In genomic region chr6:110813813-110814487, GRCh38 we compare ENCODE assay signal across 8 cellular contexts. TPM values are rescaled to one million over a fixed set of nuclear protein-coding genes. Genes with fewer than 3 reads are reported as not detected.
DNase-seq lines count a peak whose midpoint lies in the region; ATAC-seq and TF ChIP-seq lines count a peak whose summit lies in the region.

No MANE protein-coding gene starts in this region.

- TF ChIP-seq EP300 in sigmoid colon (IDR thresholded peaks at IDR 0.05), result no peak

- no peaks in the 10 kb centered on the region for H3K27me3 ChIP-seq in HUES6 (ENCODE audit: control insufficient read depth, insufficient read depth, low read length)
- H3K27me3 ChIP-seq in sigmoid colon, result no peaks in the 10 kb centered on the region

- no peaks in the 10 kb centered on the region for H3K27me3 Mint-ChIP-seq in activated CD4-positive, alpha-beta memory T cell treated with anti-CD3 and anti-CD28 coated beads for 36 hours
- H3K27me3 Mint-ChIP-seq in glutamatergic neuron (ENCODE audit: unreplicated experiment), result peaks cover 9% of the 10 kb centered on the region

- ATAC-seq in HG03097 (IDR thresholded peaks at IDR 0.05; ENCODE audit: low FRiP score, unreplicated experiment) (no peak), GM21576 (IDR thresholded peaks at IDR 0.05; ENCODE audit: unreplicated experiment) (no peak)

- peaks cover 26% of the 10 kb centered on the region for H3K4me1 Mint-ChIP-seq in activated CD4-positive, alpha-beta memory T cell treated with anti-CD3 and anti-CD28 coated beads for 36 hours (ENCODE audit: low read depth)
- peaks cover 7% of the 10 kb centered on the region for H3K4me1 Mint-ChIP-seq in glutamatergic neuron (ENCODE audit: low read depth, unreplicated experiment)

- H3K4me3 ChIP-seq in HUES6 (ENCODE audit: low read depth, low read length), result peak overlapping the region; percentile 83
- H3K4me3 ChIP-seq in sigmoid colon, result peak overlapping the region; percentile 73 to 91 (median 88)

- DNase-seq in NCI-H1092 treated with DMSO at 0.1 percent for 48 hours (lab: John Stamatoyannopoulos, UW), result peak; percentile 12
- DNase-seq in NCI-H1092 (lab: John Stamatoyannopoulos, UW), result no peak
- no peak for DNase-seq in activated CD4-positive, alpha-beta memory T cell treated with anti-CD3 and anti-CD28 coated beads for 36 hours
- DNase-seq in glutamatergic neuron, result no peak
- no peak for DNase-seq in sigmoid colon

- peak overlapping the region; percentile 98 for H3K4me3 Mint-ChIP-seq in activated CD4-positive, alpha-beta memory T cell treated with anti-CD3 and anti-CD28 coated beads for 36 hours
- peak overlapping the region; percentile 97 for H3K4me3 Mint-ChIP-seq in glutamatergic neuron (ENCODE audit: unreplicated experiment)

- TF ChIP-seq POLR2A in sigmoid colon (IDR thresholded peaks at IDR 0.05), result no peak

- no peaks in the 10 kb centered on the region for H3K9me3 Mint-ChIP-seq in activated CD4-positive, alpha-beta memory T cell treated with anti-CD3 and anti-CD28 coated beads for 36 hours
- peaks cover 10% of the 10 kb centered on the region for H3K9me3 Mint-ChIP-seq in glutamatergic neuron (ENCODE audit: unreplicated experiment)

- no peaks in the 10 kb centered on the region for H3K9me3 ChIP-seq in HUES6 (ENCODE audit: control insufficient read depth, insufficient read depth, low read depth, low read length)
- H3K9me3 ChIP-seq in sigmoid colon, result no peaks in the 10 kb centered on the region

- H3K4me1 ChIP-seq in HUES6 (ENCODE audit: control insufficient read depth, insufficient read depth, low read length) (peaks cover 7% of the 10 kb centered on the region; the same call in 1 of the 2 replicates), sigmoid colon (peaks cover 0 to 13% (median 6%) of the 10 kb centered on the region in 4 donors)

- no peaks in the 10 kb centered on the region for H3K36me3 Mint-ChIP-seq in activated CD4-positive, alpha-beta memory T cell treated with anti-CD3 and anti-CD28 coated beads for 36 hours
- H3K36me3 Mint-ChIP-seq in glutamatergic neuron (ENCODE audit: unreplicated experiment), result no peaks in the 10 kb centered on the region

- H3K27ac Mint-ChIP-seq in activated CD4-positive, alpha-beta memory T cell treated with anti-CD3 and anti-CD28 coated beads for 36 hours, result peak overlapping the region; percentile 82
- H3K27ac Mint-ChIP-seq in glutamatergic neuron (ENCODE audit: unreplicated experiment), result peak overlapping the region; percentile 77

- CTCF ChIA-PET in activated CD4-positive, alpha-beta memory T cell treated with anti-CD3 and anti-CD28 coated beads for 36 hours (lab: Charles Lee), result interaction anchor here (1.1 to 4.1 kb wide), 4 partner anchors 15 to 131 kb away, joined by 3 to 26 read pairs (median 14); partner anchors contain the start of gene AMD1

- TF ChIP-seq CTCF in glutamatergic neuron (IDR thresholded peaks at IDR 0.05; ENCODE audit: partially characterized antibody, unreplicated experiment), result no peak
- no peak for TF ChIP-seq CTCF in sigmoid colon (IDR thresholded peaks at IDR 0.05)

- H3K9ac ChIP-seq in HUES6 (ENCODE audit: low read length), result peak overlapping the region; percentile 84

- intact Hi-C loops in activated CD4-positive, alpha-beta memory T cell treated with anti-CD3 and anti-CD28 coated beads for 36 hours (cut with micrococcal nuclease), result loop anchor here (2.0 kb wide), 2 partner anchors 1273 to 1719 kb away; partner anchors contain the start of genes CEP57L1, FAM229B, SESN1 and TUBE1
- intact Hi-C loops in sigmoid colon (cut with DNase I), result loop anchor here (2.0 to 10.0 kb wide), 3 partner anchors 145 to 639 kb away; partner anchors contain the start of genes GTF3C6 and WASF1

- H3K36me3 ChIP-seq in HUES6 (ENCODE audit: control insufficient read depth, insufficient read depth, low read length) (no peaks in the 10 kb centered on the region), sigmoid colon (no peaks in the 10 kb centered on the region)

- POLR2A ChIA-PET in activated CD4-positive, alpha-beta memory T cell treated with anti-CD3 and anti-CD28 coated beads for 36 hours (lab: Charles Lee), result interaction anchor here (1.2 to 4.1 kb wide), 6 partner anchors 30 to 169 kb away, joined by 6 to 250 read pairs (median 12); partner anchors contain the start of genes AMD1 and GTF3C6

- peak overlapping the region; percentile 28; the same call in 1 of the 2 replicates for H3K27ac ChIP-seq in HUES6 (ENCODE audit: low read depth, low read length)
- peak overlapping the region; percentile 89 to 99 (median 97) for H3K27ac ChIP-seq in sigmoid colon

- WGBS in sigmoid colon, 2 donors, result 7 to 11% methylated on average over 20 of the region's 20 CpGs

RNA-seq across cellular contexts. Expression of gene CDK19, which starts 1.3 kb away (rescaled TPM):
- 10 to 100 TPM; 18.2 to 18.4 TPM for total RNA-seq in activated CD4-positive, alpha-beta memory T cell treated with anti-CD3 and anti-CD28 coated beads for 36 hours
- total RNA-seq in glutamatergic neuron (ENCODE audit: unreplicated experiment) (20.8 TPM), sigmoid colon (10 to 100 TPM; 12.1 to 17.8 (median 14.5) TPM)
- 10 to 100 TPM in 1 of 3 donors, 1 to 10 TPM in 2; 6.7 to 10.1 (median 7.8) TPM for polyA plus RNA-seq in sigmoid colon
